ENCODE assay signal across 8 cellular contexts in genomic region chr6:26157150-26157837, GRCh38.
A peak's percentile ranks its signal among the peaks of the same experiment; 100 is the strongest.
DNase-seq lines count a peak whose midpoint lies in the region; ATAC-seq and TF ChIP-seq lines count a peak whose summit lies in the region.

No MANE protein-coding gene starts in this region.

- H3K4me3 Mint-ChIP-seq in activated CD4-positive, alpha-beta memory T cell treated with anti-CD3 and anti-CD28 coated beads, Interleukin-2, amount 10 ng/mL, durations not matched to agents 7 days and 5 days = peak overlapping the region; percentile 95
- peak overlapping the region; percentile 86 for H3K4me3 Mint-ChIP-seq in endodermal cell

- H3K36me3 ChIP-seq in endodermal cell (ENCODE audit: control insufficient read depth, insufficient read depth, low read length) (no peaks in the 10 kb centered on the region), mucosa of stomach (ENCODE audit: control insufficient read depth, insufficient read depth, low read length) (no peaks in the 10 kb centered on the region)

- H3K4me1 Mint-ChIP-seq in activated CD4-positive, alpha-beta memory T cell treated with anti-CD3 and anti-CD28 coated beads, Interleukin-2, amount 10 ng/mL, durations not matched to agents 7 days and 5 days = peaks cover 48% of the 10 kb centered on the region
- peaks cover 12% of the 10 kb centered on the region for H3K4me1 Mint-ChIP-seq in endodermal cell

- H3K27ac ChIP-seq in endodermal cell (ENCODE audit: low read depth, low read length) = peak overlapping the region; percentile 84

- peak overlapping the region; percentile 98 for H3K27ac Mint-ChIP-seq in activated CD4-positive, alpha-beta memory T cell treated with anti-CD3 and anti-CD28 coated beads, Interleukin-2, amount 10 ng/mL, durations not matched to agents 7 days and 5 days
- peak overlapping the region; percentile 96 for H3K27ac Mint-ChIP-seq in endodermal cell

- H3K9me3 Mint-ChIP-seq in activated CD4-positive, alpha-beta memory T cell treated with anti-CD3 and anti-CD28 coated beads, Interleukin-2, amount 10 ng/mL, durations not matched to agents 7 days and 5 days = no peaks in the 10 kb centered on the region
- H3K9me3 Mint-ChIP-seq in endodermal cell = no peaks in the 10 kb centered on the region

- POLR2A ChIA-PET in AG04449 (lab: Yijun Ruan, JAX) = interaction anchor here (0.7 to 7.1 kb wide), 17 partner anchors 10 to 1715 kb away, joined by 3 to 293 read pairs (median 7); a partner anchor contains a TSS
- POLR2A ChIA-PET in activated CD4-positive, alpha-beta memory T cell treated with anti-CD3 and anti-CD28 coated beads, Interleukin-2, amount 10 ng/mL, durations not matched to agents 7 days and 5 days (lab: Charles Lee) = interaction anchor here (0.7 to 10.5 kb wide), 62 partner anchors 8 to 1736 kb away, joined by 3 to 2087 read pairs (median 10); partner anchors contain the start of genes HFE and TRIM38

- H3K9ac ChIP-seq in endodermal cell (ENCODE audit: extremely low read depth, low read length, poor library complexity, severe bottlenecking) (peak overlapping the region; percentile 96), mucosa of stomach (ENCODE audit: low read length) (peak overlapping the region; percentile 95)

- H3K4me1 ChIP-seq in endodermal cell (ENCODE audit: control insufficient read depth, insufficient read depth, low read length) (no peaks in the 10 kb centered on the region), mucosa of stomach (ENCODE audit: control insufficient read depth, insufficient read depth, low read length) (peaks cover 7% of the 10 kb centered on the region)

- no peaks in the 10 kb centered on the region for H3K27me3 Mint-ChIP-seq in activated CD4-positive, alpha-beta memory T cell treated with anti-CD3 and anti-CD28 coated beads, Interleukin-2, amount 10 ng/mL, durations not matched to agents 7 days and 5 days
- H3K27me3 Mint-ChIP-seq in endodermal cell (ENCODE audit: insufficient read depth) = no peaks in the 10 kb centered on the region

- CTCF ChIA-PET in AG04449 (lab: Yijun Ruan, JAX) = interaction anchor here (1.3 to 3.0 kb wide), 5 partner anchors 16 to 126 kb away, joined by 3 to 12 read pairs (median 6); a partner anchor contains a TSS
- CTCF ChIA-PET in activated CD4-positive, alpha-beta memory T cell treated with anti-CD3 and anti-CD28 coated beads, Interleukin-2, amount 10 ng/mL, durations not matched to agents 7 days and 5 days (lab: Charles Lee) = interaction anchor here (0.6 to 6.5 kb wide), 10 partner anchors 13 to 1717 kb away, joined by 3 to 65 read pairs (median 8); a partner anchor contains a TSS

- H3K9me3 ChIP-seq in endodermal cell (ENCODE audit: control insufficient read depth, low read length) = no peaks in the 10 kb centered on the region
- H3K9me3 ChIP-seq in mucosa of stomach (ENCODE audit: control insufficient read depth, low read length) = no peaks in the 10 kb centered on the region

- DNase-seq in AG04449 (ENCODE audit: low read depth, low spot score) (no peak), NCI-H526 treated with DMSO at 0.1 percent for 48 hours (lab: John Stamatoyannopoulos, UW) (peak; percentile 97), endodermal cell (peak; percentile 87)
- peak; percentile 83 for DNase-seq in activated CD4-positive, alpha-beta memory T cell treated with anti-CD3 and anti-CD28 coated beads, Interleukin-2, amount 10 ng/mL, durations not matched to agents 7 days and 5 days
- peak; percentile 55 to 90 (median 74) for DNase-seq in stimulated activated naive CD4-positive, alpha-beta T cell (lab: John Stamatoyannopoulos, UW)

- H3K27me3 ChIP-seq in endodermal cell (ENCODE audit: control insufficient read depth, insufficient read depth, low read length, poor library complexity, severe bottlenecking) = no peaks in the 10 kb centered on the region
- no peaks in the 10 kb centered on the region for H3K27me3 ChIP-seq in mucosa of stomach (ENCODE audit: control insufficient read depth, insufficient read depth, low read length)

- peak overlapping the region; percentile 68 for H3K4me3 ChIP-seq in AG04449 (ENCODE audit: low read depth, low read length)
- peak overlapping the region; percentile 87 for H3K4me3 ChIP-seq in endodermal cell (ENCODE audit: low read length)
- H3K4me3 ChIP-seq in mucosa of stomach (ENCODE audit: low read length) = peak overlapping the region; percentile 75

- H3K36me3 Mint-ChIP-seq in activated CD4-positive, alpha-beta memory T cell treated with anti-CD3 and anti-CD28 coated beads, Interleukin-2, amount 10 ng/mL, durations not matched to agents 7 days and 5 days (ENCODE audit: low read depth) = peaks cover 37% of the 10 kb centered on the region
- no peaks in the 10 kb centered on the region for H3K36me3 Mint-ChIP-seq in endodermal cell (ENCODE audit: low read depth)

- ATAC-seq in GM18867 (IDR thresholded peaks at IDR 0.05; ENCODE audit: unreplicated experiment) (peak; percentile 17), HG03103 (IDR thresholded peaks at IDR 0.05; ENCODE audit: low read depth, unreplicated experiment) (peak; percentile 23)

- TF ChIP-seq CTCF in AG04449 (IDR thresholded peaks at IDR 0.05; ENCODE audit: insufficient read depth, low read length, missing control alignments) = no peak
- no peak for TF ChIP-seq CTCF in endodermal cell (conservative IDR thresholded peaks at IDR 0.05)

- 0 to 1% methylated on average over 12 to 29 of the region's 29 CpGs for whole genome bisulfite sequencing in endodermal cell (ENCODE audit: insufficient coverage in 1 of 2, insufficient read length in 1 of 2), 2 experiments
